ENCODE assay signal across 22 cellular contexts in genomic region chr13:23909606-23910005, GRCh38. TPM values are rescaled to one million over a fixed set of nuclear protein-coding genes. Genes with fewer than 3 reads are reported as not detected.
DNase-seq lines count a peak whose midpoint lies in the region; ATAC-seq, FAIRE-seq and TF ChIP-seq lines count a peak whose summit lies in the region.
"Had no signal": no experiment of that assay in that cellular context is flagged by ENCODE, and none has a peak within 500 bp of the region (broad histone marks: within the 10 kb centered on the region; RNA-seq: fewer than 3 reads in every experiment).

No MANE protein-coding gene starts in this region.

- H3K27me3 ChIP-seq in small intestine (ENCODE audit: control insufficient read depth in 2 of 2, insufficient read depth in 2 of 2, low read length in 2 of 2) (no peaks in the 10 kb centered on the region), left ventricle myocardium inferior (ENCODE audit: low read depth) (peaks cover 7% of the 10 kb centered on the region)

- TF ChIP-seq CTCF in epithelial cell of esophagus (IDR thresholded peaks at IDR 0.05; ENCODE audit: insufficient read depth, low read depth, low read length, missing control alignments) (no peak), left ventricle myocardium inferior (IDR thresholded peaks at IDR 0.05; ENCODE audit: borderline replicate concordance) (no peak)

- FAIRE-seq in small intestine (lab: Jason Lieb, UNC), result no peak
- FAIRE-seq: A549, GM12878, H1 had no signal

- H3K4me1 ChIP-seq in small intestine (ENCODE audit: control insufficient read depth in 2 of 2, insufficient read depth in 1 of 2, low read depth in 1 of 2, low read length in 1 of 2) (no peaks in the 10 kb centered on the region), left ventricle myocardium inferior (no peaks in the 10 kb centered on the region)
- H3K4me1 ChIP-seq: A549 had no signal

- no peak overlapping the region for H3K4me3 ChIP-seq in epithelial cell of esophagus (ENCODE audit: low read length)
- H3K4me3 ChIP-seq in small intestine (ENCODE audit: low read depth in 1 of 2, low read length in 2 of 2), result no peak overlapping the region
- H3K4me3 ChIP-seq in left ventricle myocardium inferior, result no peak overlapping the region
- H3K4me3 ChIP-seq: A549, GM12878 had no signal

- peak; percentile 38 for DNase-seq in DMS53 (lab: John Stamatoyannopoulos, UW)
- no peak for DNase-seq in DMS53 treated with DMSO at 0.1 percent for 48 hours (lab: John Stamatoyannopoulos, UW; ENCODE audit: unreplicated experiment)
- peak; percentile 42 for DNase-seq in HuH-7.5 (ENCODE audit: low spot score)
- DNase-seq in epithelial cell of esophagus (ENCODE audit: low read depth), result peak; percentile 31
- peak; percentile 61 for DNase-seq in small intestine
- DNase-seq in stimulated activated naive CD8-positive, alpha-beta T cell treated with anti-CD3 and anti-CD28 coated beads, Interleukin-15, Interleukin-2, amounts not matched to agents 100 U/mL and 50 U/mL, for 24 hours, result no peak
- no peak for DNase-seq in left ventricle myocardium inferior
- DNase-seq: AML-193; CD4-positive, alpha-beta T cell; DMS153; DND-41; EL; H9 had no signal

- no peaks in the 10 kb centered on the region for H3K9me3 ChIP-seq in small intestine (ENCODE audit: control insufficient read depth, low read depth)
- H3K9me3 ChIP-seq in left ventricle myocardium inferior (replicated peaks), result no peaks in the 10 kb centered on the region
- H3K9me3 ChIP-seq: A549 had no signal

- intact Hi-C loops in left ventricle myocardium inferior (cut with micrococcal nuclease), result loop anchor here (10.0 kb wide), 1 partner anchor 135 kb away; no protein-coding TSS in a partner anchor

- no peaks in the 10 kb centered on the region for H3K36me3 ChIP-seq in small intestine (ENCODE audit: control insufficient read depth in 2 of 2, insufficient read depth in 2 of 2, low read length in 2 of 2)
- no peaks in the 10 kb centered on the region for H3K36me3 ChIP-seq in left ventricle myocardium inferior

- no peak for ATAC-seq in stimulated activated naive CD8-positive, alpha-beta T cell treated with anti-CD3 and anti-CD28 coated beads, Interleukin-15, Interleukin-2, amounts not matched to agents 100 U/mL and 50 U/mL, for 24 hours
- ATAC-seq in HG02642 (IDR thresholded peaks at IDR 0.05; ENCODE audit: poor library complexity, unreplicated experiment), result no peak
- ATAC-seq: A549, GM12878 had no signal

- no peak overlapping the region for H3K27ac ChIP-seq in small intestine (ENCODE audit: low read depth in 1 of 2, low read length in 1 of 2)
- no peak overlapping the region for H3K27ac ChIP-seq in left ventricle myocardium inferior (replicated peaks)
- H3K27ac ChIP-seq: 22Rv1, A549, C4-2B had no signal

RNA-seq across cellular contexts. Expression of gene C1QTNF9B, which starts 12.3 kb away (rescaled TPM):
- polyA plus RNA-seq in small intestine, result under 1 TPM in 1 of 3 donors, not detected in 2; 0.19 TPM
- 2.1 TPM for total RNA-seq in left ventricle myocardium inferior
- total RNA-seq: CD4-positive, alpha-beta T cell; G401; GM12878; H1; H9; HT-29 had no signal
- polyA plus RNA-seq: A549, BJ had no signal

RNA-seq across cellular contexts. Expression of gene MIPEP, which starts 20.4 kb away (rescaled TPM):
- polyA plus RNA-seq in small intestine, result 10 to 100 TPM; 10.3 to 19.7 (median 18.0) TPM
- 49.7 TPM for total RNA-seq in left ventricle myocardium inferior

Comparison
In these comparisons a context has a peak if more than half of its experiments do, and no peak if none do; other contexts are left out.
1. DNase-seq: peak in DMS53 (single experiment), HuH-7.5 (single experiment), epithelial cell of esophagus (single experiment) and small intestine (single experiment); none in DMS53 treated with DMSO at 0.1 percent for 48 hours (single experiment), stimulated activated naive CD8-positive, alpha-beta T cell treated with anti-CD3 and anti-CD28 coated beads, Interleukin-15, Interleukin-2, amounts not matched to agents 100 U/mL and 50 U/mL, for 24 hours (single experiment) and left ventricle myocardium inferior (single experiment).